In the genomic region with DNA sequence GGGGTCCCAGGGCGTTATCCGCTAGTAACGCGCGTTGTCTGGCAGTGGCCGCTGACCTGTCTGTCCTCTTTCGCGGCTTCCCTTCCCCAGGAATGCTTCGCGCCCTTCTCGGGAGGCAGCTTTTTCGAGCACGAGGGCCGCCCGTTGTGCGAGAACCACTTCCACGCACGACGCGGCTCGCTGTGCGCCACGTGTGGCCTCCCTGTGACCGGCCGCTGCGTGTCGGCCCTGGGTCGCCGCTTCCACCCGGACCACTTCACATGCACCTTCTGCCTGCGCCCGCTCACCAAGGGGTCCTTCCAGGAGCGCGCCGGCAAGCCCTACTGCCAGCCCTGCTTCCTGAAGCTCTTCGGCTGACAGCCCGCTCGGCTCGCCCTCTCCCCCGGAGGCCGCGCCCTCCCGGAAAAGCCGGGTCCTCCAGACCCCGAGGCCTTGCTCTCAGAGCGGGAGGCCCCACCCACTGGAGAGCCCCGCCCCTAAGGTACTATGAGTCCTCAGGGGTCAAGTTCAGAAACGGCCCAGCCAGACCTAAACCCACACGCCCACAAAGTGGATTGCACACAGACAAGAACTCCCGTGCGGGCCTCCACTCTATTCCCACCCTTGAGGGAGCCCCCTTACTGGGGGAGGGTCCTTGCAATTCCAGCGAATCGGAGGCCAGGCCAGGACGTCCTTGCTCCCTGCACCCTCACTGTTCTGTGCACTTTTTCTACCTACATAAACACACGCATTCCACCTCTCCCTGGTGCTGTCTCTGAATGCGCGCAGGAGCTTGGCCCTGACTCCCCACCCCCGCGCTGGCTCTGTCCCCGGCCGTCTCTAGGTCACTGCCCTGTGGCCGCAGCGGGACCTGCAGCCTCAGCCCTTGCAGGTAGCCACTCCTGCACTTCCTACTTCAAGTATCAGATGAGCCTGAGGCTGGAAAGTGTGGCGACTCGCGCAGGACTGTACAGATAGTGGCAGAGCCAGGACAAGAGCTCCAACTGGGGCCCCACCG, we compare ENCODE assay signal across 8 cellular contexts. TPM values are rescaled to one million over a fixed set of nuclear protein-coding genes. Genes with fewer than 3 reads are reported as not detected.
A peak's percentile ranks its signal among the peaks of the same experiment; 100 is the strongest.
DNase-seq lines count a peak whose midpoint lies in the region; ATAC-seq and TF ChIP-seq lines count a peak whose summit lies in the region.

No MANE protein-coding gene starts in this region.

- CTCF ChIA-PET in GM10248 (lab: Yijun Ruan, JAX), result interaction anchor here (1.1 to 4.3 kb wide), 3 partner anchors 14 to 19 kb away, joined by 3 to 21 read pairs (median 4); partner anchors contain the start of gene ARMC5

- TF ChIP-seq POLR2A in testis (IDR thresholded peaks at IDR 0.05), result no peak

- no peak overlapping the region for H3K27ac ChIP-seq in testis

- H3K27me3 ChIP-seq in testis, result no peaks in the 10 kb centered on the region

- WGBS in testis, 2 donors, result 47% methylated on average over 36 to 65 of the region's 67 CpGs

- H3K27ac Mint-ChIP-seq in immature natural killer cell, result peak overlapping the region in 3 of 6 donors; percentile 16 to 74 (median 36)

- H3K4me1 ChIP-seq in testis, result peaks cover 19% of the 10 kb centered on the region

- peaks cover 15 to 19% of the 10 kb centered on the region in 2 donors for H3K4me1 Mint-ChIP-seq in immature natural killer cell

- peak overlapping the region; percentile 32 to 56 for H3K4me3 ChIP-seq in testis

- POLR2A ChIA-PET in GM10248 (lab: Yijun Ruan, JAX), result interaction anchor here (1.0 kb wide), 1 partner anchor 18 kb away, joined by 3 read pairs; the partner anchor contains the start of gene ARMC5

- ATAC-seq in HG02981 (IDR thresholded peaks at IDR 0.05; ENCODE audit: unreplicated experiment), result peak; percentile 26

- no peaks in the 10 kb centered on the region for H3K9me3 ChIP-seq in testis

- peaks cover 0 to 2% (median 0%) of the 10 kb centered on the region in 6 donors for H3K9me3 Mint-ChIP-seq in immature natural killer cell

- intact Hi-C loops in testis (cut with DNase I; ENCODE audit: low total_unique reads), result no loop called here

- TF ChIP-seq CTCF in GM10248 (IDR thresholded peaks at IDR 0.05; ENCODE audit: control extremely low read depth, extremely low read depth, low read depth, missing control alignments), result no peak
- TF ChIP-seq CTCF in testis (IDR thresholded peaks at IDR 0.05), result peak in 1 of 3 experiments; percentile 15

- peaks cover 0 to 3% (median 0%) of the 10 kb centered on the region in 3 donors for H3K36me3 Mint-ChIP-seq in immature natural killer cell

- DNase-seq in GM10248 (ENCODE audit: extremely low spot score) (peak; percentile 62), immature natural killer cell (peak; percentile 23 to 38 (median 28)), testis (peak; percentile 72), NCI-H2227 treated with DMSO at 0.1 percent for 48 hours (lab: John Stamatoyannopoulos, UW) (no peak), NCI-H187 (lab: John Stamatoyannopoulos, UW) (no peak), Ammon's horn (ENCODE audit: low spot score) (no peak)
- DNase-seq in activated CD4-positive, alpha-beta T cell treated with anti-CD3 and anti-CD28 coated beads, Interleukin-2, amount 50 U/mL, for 48 hours, result peak; percentile 41 to 50

- peak overlapping the region; percentile 63 to 90 (median 83) for H3K4me3 Mint-ChIP-seq in immature natural killer cell

- H3K27me3 Mint-ChIP-seq in immature natural killer cell (ENCODE audit: low read depth in 3 of 3), result peaks cover 7 to 17% (median 9%) of the 10 kb centered on the region in 3 donors

- H3K36me3 ChIP-seq in testis (ENCODE audit: low read depth, missing control alignments), result no peaks in the 10 kb centered on the region

RNA-seq across cellular contexts. Expression of gene SLC5A2, which starts 5.4 kb away (rescaled TPM):
- polyA plus RNA-seq in immature natural killer cell, result 1 to 10 TPM in 1 of 3 donors, under 1 TPM in 1, not detected in 1; 0.72 to 1.9 TPM
- 1 to 10 TPM; 5.8 to 6.9 TPM for total RNA-seq in testis
- 18.1 TPM for polyA plus RNA-seq in testis (ENCODE audit: insufficient read depth, low read depth, low replicate concordance)

RNA-seq across cellular contexts. Expression of gene TGFB1I1, which starts 5.6 kb away (rescaled TPM):
- polyA plus RNA-seq in immature natural killer cell, result under 1 TPM in 2 of 3 donors, not detected in 1; 0.32 to 0.53 TPM
- total RNA-seq in testis, result 10 to 100 TPM; 13.6 to 28.4 TPM
- 31.7 TPM for polyA plus RNA-seq in testis (ENCODE audit: insufficient read depth, low read depth, low replicate concordance)

RNA-seq across cellular contexts. Expression of gene ARMC5, which starts 18.2 kb away (rescaled TPM):
- polyA plus RNA-seq in immature natural killer cell (10 to 100 TPM; 11.1 to 16.2 (median 14.2) TPM), testis (ENCODE audit: insufficient read depth, low read depth, low replicate concordance) (11.0 TPM)
- total RNA-seq in testis, result 10 to 100 TPM; 19.1 to 21.3 TPM

RNA-seq across cellular contexts. Expression of gene RUSF1, which starts 30.7 kb away (rescaled TPM):
- polyA plus RNA-seq in immature natural killer cell (10 to 100 TPM; 18.5 to 24.3 (median 19.6) TPM), testis (ENCODE audit: insufficient read depth, low read depth, low replicate concordance) (75.8 TPM)
- total RNA-seq in testis, result 100 to 1,000 TPM; 102 to 124 TPM

RNA-seq across cellular contexts. Expression of gene ZNF843, which starts 34.9 kb away (rescaled TPM):
- under 1 TPM in 2 of 3 donors, not detected in 1; 0.10 to 0.17 TPM for polyA plus RNA-seq in immature natural killer cell
- 1 to 10 TPM; 2.4 to 3.7 TPM for total RNA-seq in testis
- polyA plus RNA-seq in testis (ENCODE audit: insufficient read depth, low read depth, low replicate concordance), result 1.1 TPM

Comparison
In these comparisons a context has a peak if more than half of its experiments do, and no peak if none do; other contexts are left out.
1. DNase-seq: peak in GM10248 (single experiment), activated CD4-positive, alpha-beta T cell treated with anti-CD3 and anti-CD28 coated beads, Interleukin-2, amount 50 U/mL, for 48 hours (2 of 2), immature natural killer cell (3 of 3) and testis (single experiment); none in NCI-H2227 treated with DMSO at 0.1 percent for 48 hours (single experiment), NCI-H187 (0 of 2) and Ammon's horn (single experiment).
2. RNA of gene TGFB1I1, which starts 5.6 kb away (polyA plus RNA-seq): 31.7 TPM in testis (single experiment); 0.32 to 0.53 TPM in immature natural killer cell; every median in the first group is over 10 times any median in the second.